Comparison of ENCODE assay signal across 26 cellular contexts in the genomic region with DNA sequence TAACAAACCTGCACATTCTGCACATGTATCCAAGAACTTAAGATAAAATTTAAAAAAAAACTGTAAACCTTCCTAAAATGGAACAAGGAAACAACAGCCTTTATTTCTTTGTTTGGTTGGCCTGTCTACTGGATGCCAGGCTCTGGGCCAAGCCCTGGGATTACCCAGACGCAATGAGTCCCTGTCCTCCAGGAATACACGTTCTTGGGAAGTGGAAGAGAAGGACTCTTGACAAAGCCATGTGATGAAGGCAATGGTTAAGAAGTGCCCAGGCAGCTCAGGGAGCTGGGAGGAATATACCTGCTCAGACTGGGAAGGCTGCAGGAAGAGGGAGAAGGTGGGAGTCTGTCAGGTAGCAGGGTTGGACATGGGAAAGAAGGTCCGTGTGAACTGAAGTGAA.
"Had no signal": no experiment of that assay in that cellular context is flagged by ENCODE, and none has a peak within 500 bp of the region (broad histone marks: within the 10 kb centered on the region; RNA-seq: fewer than 3 reads in every experiment).

No MANE protein-coding gene starts in this region.

- H3K36me3 ChIP-seq: esophagus squamous epithelium, heart right ventricle, neural progenitor cell, prostate gland, right atrium auricular region, sigmoid colon, stomach, tibial nerve, upper lobe of left lung, uterus had no signal

- H3K9me3 ChIP-seq: esophagus squamous epithelium, prostate gland, right atrium auricular region, sigmoid colon, stomach, testis, upper lobe of left lung, uterus had no signal

- H3K27me3 ChIP-seq: esophagus squamous epithelium, neural progenitor cell, right atrium auricular region, sigmoid colon, stomach, testis, tibial nerve, upper lobe of left lung, uterus had no signal

- ATAC-seq: effector memory CD8-positive, alpha-beta T cell; naive thymus-derived CD4-positive, alpha-beta T cell; stimulated activated effector memory CD8-positive, alpha-beta T cell treated with anti-CD3 and anti-CD28 coated beads, Interleukin-12 subunit alpha, Interleukin-12 subunit beta, amount 100 ng/mL, for 72 hours had no signal

- H3K4me3 ChIP-seq: coronary artery, esophagus squamous epithelium, heart right ventricle, neural progenitor cell, prostate gland, right atrium auricular region, sigmoid colon, stomach, testis, tibial nerve, upper lobe of left lung, uterus had no signal

- DNase-seq: dermis blood vessel endothelial cell; effector memory CD8-positive, alpha-beta T cell; erythroblast; esophagus squamous epithelium; foreskin melanocyte; glutamatergic neuron; heart right ventricle; kidney glomerular epithelial cell; mesendoderm; midbrain; naive thymus-derived CD4-positive, alpha-beta T cell; sigmoid colon; stimulated activated CD4-positive, alpha-beta T cell treated with anti-CD3 and anti-CD28 coated beads, Interleukin-2, amount 100 ng/mL, for 24 hours; stimulated activated CD4-positive, alpha-beta T cell treated with anti-CD3 and anti-CD28 coated beads, Interleukin-4, amount 100 ng/mL, for 24 hours; stimulated activated naive CD4-positive, alpha-beta T cell treated with Interleukin-2 at 50 U/mL for 16 hours; stomach; testis; uterus had no signal

- H3K27ac ChIP-seq: coronary artery, esophagus squamous epithelium, heart right ventricle, neural progenitor cell, parathyroid adenoma, prostate gland, right atrium auricular region, sigmoid colon, stomach, testis, tibial nerve, upper lobe of left lung, uterus had no signal

- H3K4me1 ChIP-seq: esophagus squamous epithelium, neural progenitor cell, parathyroid adenoma, prostate gland, right atrium auricular region, sigmoid colon, stomach, testis, tibial nerve, uterus had no signal
